In the genomic region with DNA sequence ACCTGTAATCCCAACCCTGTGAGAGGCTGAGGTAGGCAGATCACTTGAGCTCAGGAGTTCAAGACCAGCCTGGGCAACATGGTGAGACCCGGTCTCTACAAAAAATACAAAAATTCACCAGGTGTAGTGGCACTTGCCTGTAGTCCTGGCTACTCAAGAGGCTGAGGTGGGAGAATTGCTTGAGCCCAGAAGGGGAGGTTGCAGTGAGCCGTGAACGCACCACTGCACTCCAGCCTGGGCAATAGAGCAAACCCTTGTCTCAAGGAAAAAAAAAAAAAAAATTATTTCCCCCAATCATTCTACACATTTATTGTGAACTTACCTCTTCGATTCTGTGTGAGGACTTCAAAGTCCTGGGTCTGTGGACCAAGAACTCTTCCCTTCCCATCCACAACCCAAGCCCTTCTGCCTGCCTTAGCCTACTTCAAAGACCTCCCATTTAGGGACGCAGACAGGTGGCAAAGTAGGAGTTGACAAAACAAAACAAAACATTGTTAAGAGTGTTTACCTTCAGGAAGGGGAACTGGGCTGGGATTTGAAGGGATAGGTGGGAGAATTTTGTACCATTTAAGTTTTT, we compare ENCODE assay signal across 8 cellular contexts. TPM values are rescaled to one million over a fixed set of nuclear protein-coding genes. Genes with fewer than 3 reads are reported as not detected.
DNase-seq lines count a peak whose midpoint lies in the region; ATAC-seq and TF ChIP-seq lines count a peak whose summit lies in the region.
"Had no signal": no experiment of that assay in that cellular context is flagged by ENCODE, and none has a peak within 500 bp of the region (broad histone marks: within the 10 kb centered on the region; RNA-seq: fewer than 3 reads in every experiment).

No MANE protein-coding gene starts in this region.

- H3K27ac ChIP-seq in HUES6 (ENCODE audit: low read depth, low read length), result peak overlapping the region; percentile 96
- H3K27ac ChIP-seq in right lobe of liver, result peak overlapping the region; percentile 79 to 90 (median 88)
- H3K27ac ChIP-seq in suprapubic skin, result peak overlapping the region; percentile 99

- TF ChIP-seq POLR2A in right lobe of liver (IDR thresholded peaks at IDR 0.05), result no peak
- TF ChIP-seq POLR2A in suprapubic skin (IDR thresholded peaks at IDR 0.05), result no peak

- H3K4me3 ChIP-seq in HUES6 (ENCODE audit: low read depth, low read length), result peak overlapping the region; percentile 25; the same call in 1 of the 2 replicates
- H3K4me3 ChIP-seq in right lobe of liver, result no peak overlapping the region
- peak overlapping the region; percentile 20 for H3K4me3 ChIP-seq in suprapubic skin

- H3K4me1 ChIP-seq in HUES6 (ENCODE audit: control insufficient read depth, insufficient read depth, low read length), result peaks cover 63% of the 10 kb centered on the region
- H3K4me1 ChIP-seq in right lobe of liver, result peaks cover 0 to 53% (median 10%) of the 10 kb centered on the region in 4 donors
- peaks cover 76% of the 10 kb centered on the region for H3K4me1 ChIP-seq in suprapubic skin

- H3K9me3 ChIP-seq in HUES6 (ENCODE audit: control insufficient read depth, insufficient read depth, low read depth, low read length) (no peaks in the 10 kb centered on the region), right lobe of liver (no peaks in the 10 kb centered on the region), suprapubic skin (no peaks in the 10 kb centered on the region)

- WGBS in right lobe of liver (ENCODE audit: insufficient coverage, low coverage, low lambda C conversion rate, missing lambda C conversion rate), result 61% methylated on average over 3 of the region's 5 CpGs
- WGBS in suprapubic skin, result 64% methylated on average over 5 of the region's 5 CpGs

- DNase-seq in astrocyte of the hippocampus (ENCODE audit: low read depth, low spot score) (peak; percentile 14), right lobe of liver (no peak), suprapubic skin (ENCODE audit: low spot score in 2 of 2) (no peak), A172 (ENCODE audit: low spot score) (no peak), NAMALWA (ENCODE audit: low spot score) (no peak)

- no peak for TF ChIP-seq EP300 in suprapubic skin (IDR thresholded peaks at IDR 0.05)

- H3K36me3 ChIP-seq in HUES6 (ENCODE audit: control insufficient read depth, insufficient read depth, low read length) (peaks cover 2% of the 10 kb centered on the region; the same call in 1 of the 2 replicates), right lobe of liver (no peaks in the 10 kb centered on the region), suprapubic skin (no peaks in the 10 kb centered on the region)

- TF ChIP-seq CTCF in right lobe of liver (IDR thresholded peaks at IDR 0.05), result no peak
- TF ChIP-seq CTCF in suprapubic skin (IDR thresholded peaks at IDR 0.05), result no peak

- intact Hi-C loops in right lobe of liver (cut with DNase I), result no loop called here

- peak overlapping the region; percentile 75 for H3K9ac ChIP-seq in HUES6 (ENCODE audit: low read length)
- H3K9ac ChIP-seq: KMS-11 had no signal

- H3K27me3 ChIP-seq in HUES6 (ENCODE audit: control insufficient read depth, insufficient read depth, low read length) (no peaks in the 10 kb centered on the region), right lobe of liver (no peaks in the 10 kb centered on the region), suprapubic skin (no peaks in the 10 kb centered on the region)

- ATAC-seq in right lobe of liver, result no peak
- ATAC-seq in GM21619 (IDR thresholded peaks at IDR 0.05; ENCODE audit: unreplicated experiment), result no peak

RNA-seq across cellular contexts. Expression of a gene that starts 3.8 kb away (rescaled TPM):
- total RNA-seq in right lobe of liver, result 10 to 100 TPM; 11.1 to 34.0 (median 19.5) TPM
- 100 to 1,000 TPM in 3 of 4 donors, 10 to 100 TPM in 1; 82.0 to 296 (median 183) TPM for total RNA-seq in suprapubic skin
- total RNA-seq in A172 (2014; rRNA removed; shearing (Covaris generic)), result 77.8 and 85.7 TPM in 2 replicates

Comparison
In these comparisons a context has a peak if more than half of its experiments do, and no peak if none do; other contexts are left out.
1. H3K4me3 ChIP-seq: peak in HUES6 (single experiment) and suprapubic skin (single experiment); none in right lobe of liver (0 of 3).
2. Peak in every context shown above with its lines, with median percentiles within 50 percentile points of each other: H3K27ac ChIP-seq.